7 cellular contexts compared by ENCODE assay signal in genomic region chr16:1983544-1984346, GRCh38. TPM values are rescaled to one million over a fixed set of nuclear protein-coding genes. Genes with fewer than 3 reads are reported as not detected.
DNase-seq lines count a peak whose midpoint lies in the region; ATAC-seq, FAIRE-seq and TF ChIP-seq lines count a peak whose summit lies in the region.

GFER (plus strand) TSS chr16:1984193; CDS start chr16:1984219, 26 bp downstream.

- H3K4me3 ChIP-seq in heart left ventricle = peak within 1 kb of the TSS; percentile 59 to 98 (median 86)
- H3K4me3 ChIP-seq in pancreas = peak within 1 kb of the TSS; percentile 84 to 95 (median 94)

- peaks cover 9 to 51% (median 26%) of the 10 kb centered on the region in 9 donors for H3K27me3 ChIP-seq in heart left ventricle
- H3K27me3 ChIP-seq in pancreas = no peaks in the 10 kb centered on the region

- TF ChIP-seq CTCF in heart left ventricle (IDR thresholded peaks at IDR 0.05) (peak in 10 of 12 donors; percentile 6 to 73 (median 48)), pancreas (IDR thresholded peaks at IDR 0.05) (peak in 1 of 4 donors; percentile 17)

- H3K9me3 ChIP-seq in heart left ventricle (no peaks in the 10 kb centered on the region), pancreas (no peaks in the 10 kb centered on the region)

- peak within 1 kb of the TSS; percentile 25 to 88 (median 80) for H3K27ac ChIP-seq in heart left ventricle
- H3K27ac ChIP-seq in pancreas = peak within 1 kb of the TSS; percentile 47 to 78 (median 69)

- intact Hi-C loops in heart left ventricle (cut with DNase I) = loop anchor here in 1 of 10 donors (2.0 kb wide), 1 partner anchor 25 kb away; the partner anchor contains the start of gene ZNF598
- intact Hi-C loops in pancreas (cut with DNase I) = no loop called here

- ATAC-seq in HG02571 (IDR thresholded peaks at IDR 0.05; ENCODE audit: unreplicated experiment) = peak; percentile 69
- ATAC-seq in heart left ventricle = peak; percentile 91 to 96 (median 95)
- ATAC-seq in pancreas = peak; percentile 81 to 90 (median 84)

- H3K4me1 ChIP-seq in heart left ventricle (peaks cover 3 to 43% (median 20%) of the 10 kb centered on the region in 12 donors), pancreas (peaks cover under 1 to 17% (median 12%) of the 10 kb centered on the region in 3 donors)

- FAIRE-seq in GM12892 (lab: Jason Lieb, UNC) = peak; percentile 93
- FAIRE-seq in pancreas (lab: Jason Lieb, UNC) = no peak

- DNase-seq in GM12892 (ENCODE audit: insufficient read length) (peak; percentile 99), MV-4-11 (lab: John Stamatoyannopoulos, UW) (peak; percentile 73), SKM-1 (lab: John Stamatoyannopoulos, UW; ENCODE audit: unreplicated experiment) (peak; percentile 83), amygdala (lab: John Stamatoyannopoulos, UW) (peak; percentile 26 to 93 (median 77)), heart left ventricle (peak; percentile 92 to 95 (median 93)), pancreas (peak; percentile 89 to 96 (median 94))

- peak; percentile 90 for TF ChIP-seq POLR2A in GM12892 (IDR thresholded peaks at IDR 0.05; ENCODE audit: low read depth, low read length)
- TF ChIP-seq POLR2A in heart left ventricle (IDR thresholded peaks at IDR 0.05) = peak in 1 of 2 donors; percentile 74

- 0% methylated on average over 30 to 109 of the region's 109 CpGs; no CpG with 5 or more reads in 1 of the 4 donors for WGBS in heart left ventricle, 4 donors
- 0 to 1% methylated on average over 82 to 109 of the region's 109 CpGs for WGBS in pancreas, 2 donors

- H3K36me3 ChIP-seq in heart left ventricle (peaks cover 0 to 21% (median 13%) of the 10 kb centered on the region in 9 donors), pancreas (peaks cover 0 to 3% (median 0%) of the 10 kb centered on the region in 3 donors)

RNA-seq across cellular contexts. Expression of gene GFER, which starts in this region (rescaled TPM):
- 19.1 TPM for polyA plus RNA-seq in GM12892 (2012; ENCODE audit: missing spikeins)
- total RNA-seq in heart left ventricle (10 to 100 TPM; 18.0 to 29.9 (median 23.5) TPM), pancreas (10 to 100 TPM; 17.1 to 31.9 (median 25.9) TPM)
- polyA plus RNA-seq in heart left ventricle (10 to 100 TPM; 36.6 to 51.1 TPM), pancreas (10 to 100 TPM; 25.7 to 62.0 TPM)

Comparison
In these comparisons a context has a peak if more than half of its experiments do, and no peak if none do; other contexts are left out.
1. Peak in every context shown above with its lines: DNase-seq, ATAC-seq, H3K4me3 ChIP-seq and H3K27ac ChIP-seq.